In genomic region chr15:90595760-90596155, GRCh38 we compare ENCODE assay signal across 9 cellular contexts.
A peak's percentile ranks its signal among the peaks of the same experiment; 100 is the strongest.
DNase-seq lines count a peak whose midpoint lies in the region; ATAC-seq and TF ChIP-seq lines count a peak whose summit lies in the region.
"Had no signal": no experiment of that assay in that cellular context is flagged by ENCODE, and none has a peak within 500 bp of the region (broad histone marks: within the 10 kb centered on the region; RNA-seq: fewer than 3 reads in every experiment).

No MANE protein-coding gene starts in this region.

- H3K4me1 ChIP-seq in OCI-LY3 (ENCODE audit: low read length) (peaks cover 48% of the 10 kb centered on the region), gastroesophageal sphincter (peaks cover 5 to 100% (median 19%) of the 10 kb centered on the region in 3 donors)

- H3K4me1 Mint-ChIP-seq in stimulated activated naive CD8-positive, alpha-beta T cell treated with anti-CD3 and anti-CD28 coated beads, Interleukin-15, Interleukin-2, amounts not matched to agents 100 ng/mL and 50 ng/mL, for 24 hours (ENCODE audit: low read depth) = peaks cover 89% of the 10 kb centered on the region
- peaks cover 53% of the 10 kb centered on the region for H3K4me1 Mint-ChIP-seq in nephron progenitor cell

- H3K9me3 ChIP-seq in OCI-LY3 (ENCODE audit: insufficient read depth, low read length) (no peaks in the 10 kb centered on the region), gastroesophageal sphincter (no peaks in the 10 kb centered on the region)

- peak overlapping the region; percentile 74 for H3K27ac Mint-ChIP-seq in stimulated activated naive CD8-positive, alpha-beta T cell treated with anti-CD3 and anti-CD28 coated beads, Interleukin-15, Interleukin-2, amounts not matched to agents 100 ng/mL and 50 ng/mL, for 24 hours
- no peak overlapping the region for H3K27ac Mint-ChIP-seq in nephron progenitor cell

- TF ChIP-seq EP300 in gastroesophageal sphincter (IDR thresholded peaks at IDR 0.05) = no peak

- H4K20me1 ChIP-seq in OCI-LY3 (ENCODE audit: insufficient read depth, low read length) = no peaks in the 10 kb centered on the region

- TF ChIP-seq CTCF in OCI-LY3 (IDR thresholded peaks at IDR 0.05; ENCODE audit: low read depth, low read length) (no peak), gastroesophageal sphincter (IDR thresholded peaks at IDR 0.05) (no peak), nephron progenitor cell (IDR thresholded peaks at IDR 0.05) (no peak)

- H3K27me3 ChIP-seq in OCI-LY3 (ENCODE audit: low read depth, low read length) = peaks cover 64% of the 10 kb centered on the region
- H3K27me3 ChIP-seq in gastroesophageal sphincter = no peaks in the 10 kb centered on the region

- H3K27ac ChIP-seq in OCI-LY3 (ENCODE audit: low read length) (peak overlapping the region; percentile 9; the same call in 1 of the 2 replicates), gastroesophageal sphincter (peak overlapping the region in 3 of 4 donors; percentile 57 to 75 (median 63))

- no peak for DNase-seq in stimulated activated naive CD8-positive, alpha-beta T cell treated with anti-CD3 and anti-CD28 coated beads, Interleukin-15, Interleukin-2, amounts not matched to agents 100 U/mL and 50 U/mL, for 24 hours
- DNase-seq in NCI-H1436 (lab: John Stamatoyannopoulos, UW) = no peak
- no peak for DNase-seq in nephron progenitor cell
- DNase-seq in NCI-H345 (lab: John Stamatoyannopoulos, UW) = no peak
- DNase-seq: NCI-H446 treated with DMSO at 0.1 percent for 48 hours had no signal

- 0 out of 2 replicates have a peak overlapping the region, but pooled peaks have one; percentile 3 for H3K9ac ChIP-seq in OCI-LY3 (ENCODE audit: low read length)

- H3K36me3 Mint-ChIP-seq in stimulated activated naive CD8-positive, alpha-beta T cell treated with anti-CD3 and anti-CD28 coated beads, Interleukin-15, Interleukin-2, amounts not matched to agents 100 ng/mL and 50 ng/mL, for 24 hours (ENCODE audit: low read depth) = peaks cover 20% of the 10 kb centered on the region
- H3K36me3 Mint-ChIP-seq in nephron progenitor cell (ENCODE audit: low read depth) = peaks cover 21% of the 10 kb centered on the region

- peak overlapping the region; percentile 58 for H3K4me3 ChIP-seq in OCI-LY3 (ENCODE audit: low read length)
- H3K4me3 ChIP-seq in gastroesophageal sphincter = no peak overlapping the region

- H3K4me3 Mint-ChIP-seq in stimulated activated naive CD8-positive, alpha-beta T cell treated with anti-CD3 and anti-CD28 coated beads, Interleukin-15, Interleukin-2, amounts not matched to agents 100 ng/mL and 50 ng/mL, for 24 hours = no peak overlapping the region
- no peak overlapping the region for H3K4me3 Mint-ChIP-seq in nephron progenitor cell

- no peak overlapping the region for H2AFZ ChIP-seq in OCI-LY3 (ENCODE audit: low read depth, low read length)

- peak overlapping the region; percentile 69 for H3K4me2 ChIP-seq in OCI-LY3 (ENCODE audit: low read length)

- H3K36me3 ChIP-seq in OCI-LY3 (replicated peaks; ENCODE audit: low read depth, low read length) (no peaks in the 10 kb centered on the region), gastroesophageal sphincter (peaks cover 0 to 6% of the 10 kb centered on the region in 2 donors)

- H3K27me3 Mint-ChIP-seq in stimulated activated naive CD8-positive, alpha-beta T cell treated with anti-CD3 and anti-CD28 coated beads, Interleukin-15, Interleukin-2, amounts not matched to agents 100 ng/mL and 50 ng/mL, for 24 hours = no peaks in the 10 kb centered on the region
- no peaks in the 10 kb centered on the region for H3K27me3 Mint-ChIP-seq in nephron progenitor cell (ENCODE audit: low read depth, poor library complexity)

- no peaks in the 10 kb centered on the region for H3K9me3 Mint-ChIP-seq in stimulated activated naive CD8-positive, alpha-beta T cell treated with anti-CD3 and anti-CD28 coated beads, Interleukin-15, Interleukin-2, amounts not matched to agents 100 ng/mL and 50 ng/mL, for 24 hours
- no peaks in the 10 kb centered on the region for H3K9me3 Mint-ChIP-seq in nephron progenitor cell

- ATAC-seq in stimulated activated naive CD8-positive, alpha-beta T cell treated with anti-CD3 and anti-CD28 coated beads, Interleukin-15, Interleukin-2, amounts not matched to agents 100 U/mL and 50 U/mL, for 24 hours = no peak
- ATAC-seq in gastroesophageal sphincter = no peak
- ATAC-seq in HG02759 (IDR thresholded peaks at IDR 0.05; ENCODE audit: unreplicated experiment) = no peak

- no peak for TF ChIP-seq POLR2A in gastroesophageal sphincter (IDR thresholded peaks at IDR 0.05)

- no peaks in the 10 kb centered on the region for H3K79me2 ChIP-seq in OCI-LY3 (ENCODE audit: low read length)

- WGBS in gastroesophageal sphincter (ENCODE audit: low coverage in 1 of 2), 2 donors = 74 to 81% methylated on average over 7 of the region's 7 CpGs
